ENCODE assay signal across 13 cellular contexts in genomic region chr16:11346700-11347319, GRCh38. TPM values are rescaled to one million over a fixed set of nuclear protein-coding genes. Genes with fewer than 3 reads are reported as not detected.
DNase-seq lines count a peak whose midpoint lies in the region; ATAC-seq and TF ChIP-seq lines count a peak whose summit lies in the region.
"Had no signal": no experiment of that assay in that cellular context is flagged by ENCODE, and none has a peak within 500 bp of the region (broad histone marks: within the 10 kb centered on the region; RNA-seq: fewer than 3 reads in every experiment).

No MANE protein-coding gene starts in this region.

- H3K79me2 ChIP-seq in KMS-11 (ENCODE audit: insufficient read depth, low read depth), result peaks cover 6% of the 10 kb centered on the region; the same call in 1 of the 2 replicates

- no peaks in the 10 kb centered on the region for H3K27me3 Mint-ChIP-seq in T-helper 2 cell treated with Interferon-gamma antibody and Interleukin-4, amounts not matched to agents 5 μg/mL and 100 μg/mL, for 36 hours (ENCODE audit: low read depth)
- no peaks in the 10 kb centered on the region for H3K27me3 Mint-ChIP-seq in activated naive CD8-positive, alpha-beta T cell treated with anti-CD3 and anti-CD28 coated beads, Interleukin-2, amount 10 ng/mL, durations not matched to agents 7 days and 5 days
- no peaks in the 10 kb centered on the region for H3K27me3 Mint-ChIP-seq in nephron (ENCODE audit: low read depth)

- H3K4me3 ChIP-seq in KMS-11 (IDR thresholded peaks at IDR 0.05; ENCODE audit: insufficient read depth, low read depth, low read length), result no peak overlapping the region
- H3K4me3 ChIP-seq: pancreas had no signal

- DNase-seq in T-helper 2 cell treated with Interferon-gamma antibody and Interleukin-4, amounts not matched to agents 5 μg/mL and 100 μg/mL, for 36 hours (ENCODE audit: low spot score), result no peak
- DNase-seq in T-helper 2 cell (no peak), H4 (ENCODE audit: low spot score) (no peak), DMS53 (lab: John Stamatoyannopoulos, UW) (no peak), NCI-H2107 (lab: John Stamatoyannopoulos, UW) (no peak)
- no peak for DNase-seq in activated naive CD8-positive, alpha-beta T cell treated with anti-CD3 and anti-CD28 coated beads, Interleukin-2, amount 10 ng/mL, durations not matched to agents 7 days and 5 days
- DNase-seq: activated effector memory CD4-positive, alpha-beta T cell treated with anti-CD3 and anti-CD28 coated beads, Interleukin-2, amount 50 U/mL, for 16 hours; foreskin fibroblast; NCI-H1930; pancreas; stimulated activated naive CD4-positive, alpha-beta T cell had no signal

- no peak for ATAC-seq in activated naive CD8-positive, alpha-beta T cell treated with anti-CD3 and anti-CD28 coated beads, Interleukin-2, amount 10 ng/mL, durations not matched to agents 7 days and 5 days (ENCODE audit: low read depth)
- ATAC-seq: pancreas had no signal

- peak overlapping the region; percentile 90 for H3K4me3 Mint-ChIP-seq in T-helper 2 cell treated with Interferon-gamma antibody and Interleukin-4, amounts not matched to agents 5 μg/mL and 100 μg/mL, for 36 hours
- H3K4me3 Mint-ChIP-seq in activated naive CD8-positive, alpha-beta T cell treated with anti-CD3 and anti-CD28 coated beads, Interleukin-2, amount 10 ng/mL, durations not matched to agents 7 days and 5 days, result peak overlapping the region; percentile 93
- peak overlapping the region; percentile 92 to 93 (median 92) for H3K4me3 Mint-ChIP-seq in nephron

- H3K36me3 Mint-ChIP-seq in T-helper 2 cell treated with Interferon-gamma antibody and Interleukin-4, amounts not matched to agents 5 μg/mL and 100 μg/mL, for 36 hours (ENCODE audit: low read depth), result peaks cover 23% of the 10 kb centered on the region
- H3K36me3 Mint-ChIP-seq in activated naive CD8-positive, alpha-beta T cell treated with anti-CD3 and anti-CD28 coated beads, Interleukin-2, amount 10 ng/mL, durations not matched to agents 7 days and 5 days, result peaks cover 45% of the 10 kb centered on the region
- H3K36me3 Mint-ChIP-seq in nephron (ENCODE audit: low read depth), result no peaks in the 10 kb centered on the region

- H3K27ac Mint-ChIP-seq in T-helper 2 cell treated with Interferon-gamma antibody and Interleukin-4, amounts not matched to agents 5 μg/mL and 100 μg/mL, for 36 hours, result peak overlapping the region; percentile 42
- peak overlapping the region; percentile 34 for H3K27ac Mint-ChIP-seq in activated naive CD8-positive, alpha-beta T cell treated with anti-CD3 and anti-CD28 coated beads, Interleukin-2, amount 10 ng/mL, durations not matched to agents 7 days and 5 days
- peak overlapping the region in 1 of 3 experiments; percentile 7 for H3K27ac Mint-ChIP-seq in nephron

- H3K4me1 Mint-ChIP-seq in T-helper 2 cell treated with Interferon-gamma antibody and Interleukin-4, amounts not matched to agents 5 μg/mL and 100 μg/mL, for 36 hours (ENCODE audit: low read depth), result peaks cover 53% of the 10 kb centered on the region
- peaks cover 59% of the 10 kb centered on the region for H3K4me1 Mint-ChIP-seq in activated naive CD8-positive, alpha-beta T cell treated with anti-CD3 and anti-CD28 coated beads, Interleukin-2, amount 10 ng/mL, durations not matched to agents 7 days and 5 days
- peaks cover 45% of the 10 kb centered on the region for H3K4me1 Mint-ChIP-seq in nephron

- no peak for TF ChIP-seq CTCF in KMS-11 (conservative IDR thresholded peaks at IDR 0.05; ENCODE audit: low read depth, low read length)
- TF ChIP-seq CTCF in nephron (IDR thresholded peaks at IDR 0.05; ENCODE audit: unreplicated experiment in 3 of 3), result no peak

- H4K20me1 ChIP-seq in KMS-11 (ENCODE audit: insufficient read depth), result no peaks in the 10 kb centered on the region

- no peaks in the 10 kb centered on the region for H3K9me3 Mint-ChIP-seq in T-helper 2 cell treated with Interferon-gamma antibody and Interleukin-4, amounts not matched to agents 5 μg/mL and 100 μg/mL, for 36 hours
- H3K9me3 Mint-ChIP-seq in activated naive CD8-positive, alpha-beta T cell treated with anti-CD3 and anti-CD28 coated beads, Interleukin-2, amount 10 ng/mL, durations not matched to agents 7 days and 5 days, result no peaks in the 10 kb centered on the region
- no peaks in the 10 kb centered on the region for H3K9me3 Mint-ChIP-seq in nephron

- H3K4me1 ChIP-seq in KMS-11 (ENCODE audit: low read depth, poor library complexity, severe bottlenecking), result peaks cover 19% of the 10 kb centered on the region

- POLR2A ChIA-PET in activated naive CD8-positive, alpha-beta T cell treated with anti-CD3 and anti-CD28 coated beads, Interleukin-2, amount 10 ng/mL, durations not matched to agents 7 days and 5 days (lab: Charles Lee), result interaction anchor here (0.5 to 5.7 kb wide), 13 partner anchors 8 to 401 kb away, joined by 3 to 44 read pairs (median 4); partner anchors contain the start of genes SOCS1 and TNP2

- no peak overlapping the region for H2AFZ ChIP-seq in KMS-11 (ENCODE audit: low read depth)

- H3K27ac ChIP-seq in KMS-11, result no peak overlapping the region
- H3K27ac ChIP-seq: pancreas had no signal

- peak overlapping the region; percentile 98; the same call in 1 of the 2 replicates for H3K4me2 ChIP-seq in KMS-11

- H3K27me3 ChIP-seq in KMS-11 (ENCODE audit: insufficient read depth, low read depth), result no peaks in the 10 kb centered on the region
- H3K27me3 ChIP-seq: pancreas had no signal

- H3K9ac ChIP-seq in KMS-11, result no peak overlapping the region; the same call in 1 of the 2 replicates

- no peaks in the 10 kb centered on the region for H3K36me3 ChIP-seq in KMS-11 (ENCODE audit: insufficient read depth)
- H3K36me3 ChIP-seq: pancreas had no signal

RNA-seq across cellular contexts. Expression of gene RMI2, which starts 1.6 kb away (rescaled TPM):
- total RNA-seq in activated naive CD8-positive, alpha-beta T cell treated with anti-CD3 and anti-CD28 coated beads, Interleukin-2, amount 10 ng/mL, durations not matched to agents 7 days and 5 days, result 10 to 100 TPM; 89.8 to 93.0 TPM
- total RNA-seq in H4 (2014; rRNA removed; shearing (Covaris generic)), result 19.9 and 21.8 TPM in 2 replicates
